In the genomic region with DNA sequence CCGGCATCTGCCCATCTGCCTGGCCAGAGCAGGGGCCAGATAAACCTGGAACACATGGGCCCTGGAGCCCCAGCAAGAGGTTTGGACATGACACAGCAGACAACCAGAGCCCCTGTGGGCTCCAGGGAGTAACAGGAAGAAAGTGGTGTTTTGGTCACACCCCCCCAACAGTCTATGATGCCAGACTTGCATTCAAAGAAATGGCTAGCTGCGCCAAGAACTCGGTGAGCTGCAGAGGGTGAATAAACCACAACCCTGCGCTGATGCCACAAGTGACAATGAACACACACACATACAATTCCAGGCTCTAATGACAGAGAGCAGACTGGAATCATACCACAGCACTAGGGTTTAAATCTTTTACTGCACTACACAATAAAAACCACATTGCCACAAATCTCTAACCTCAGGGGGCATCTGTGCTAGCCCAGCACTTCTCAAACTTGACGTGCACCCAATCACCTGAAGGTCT, we compare ENCODE assay signal across 12 cellular contexts. TPM values are rescaled to one million over a fixed set of nuclear protein-coding genes. Genes with fewer than 3 reads are reported as not detected.
DNase-seq lines count a peak whose midpoint lies in the region; ATAC-seq and TF ChIP-seq lines count a peak whose summit lies in the region.
"Had no signal": no experiment of that assay in that cellular context is flagged by ENCODE, and none has a peak within 500 bp of the region (broad histone marks: within the 10 kb centered on the region; RNA-seq: fewer than 3 reads in every experiment).

No MANE protein-coding gene starts in this region.

- peak overlapping the region; percentile 53 for H3K4me3 Mint-ChIP-seq in CD4-positive, alpha-beta T cell
- peak overlapping the region; percentile 38 to 53 for H3K4me3 Mint-ChIP-seq in activated T-cell treated with anti-CD3 and anti-CD28 coated beads, Interleukin-2, amount 50 U/mL, for 72 hours
- H3K4me3 Mint-ChIP-seq in naive thymus-derived CD4-positive, alpha-beta T cell, result peak overlapping the region in 9 of 10 donors; percentile 43 to 75 (median 62)
- H3K4me3 Mint-ChIP-seq: CD14-positive monocyte, mesothelial cell of epicardium had no signal

- 0 out of 2 replicates have a peak, but pooled peaks cover 7% of the 10 kb centered on the region for H4K20me1 ChIP-seq in SK-N-SH (ENCODE audit: insufficient read depth)

- H3K27ac ChIP-seq in CD4-positive, alpha-beta T cell (ENCODE audit: low read depth, low read length), result no peak overlapping the region
- H3K27ac ChIP-seq in SK-N-SH (ENCODE audit: low read depth in 2 of 2, low read length in 1 of 2), result no peak overlapping the region
- H3K27ac ChIP-seq in naive thymus-derived CD4-positive, alpha-beta T cell (ENCODE audit: low read depth, low read length), result no peak overlapping the region
- H3K27ac ChIP-seq: cardiac muscle cell had no signal

- no peak overlapping the region for H3K4me3 ChIP-seq in SK-N-SH (ENCODE audit: low read depth in 2 of 2, low read length in 1 of 2)
- peak overlapping the region; percentile 29 for H3K4me3 ChIP-seq in naive thymus-derived CD4-positive, alpha-beta T cell (ENCODE audit: low read length)
- H3K4me3 ChIP-seq: cardiac muscle cell had no signal

- no peak overlapping the region for H3K4me2 ChIP-seq in SK-N-SH

- intact Hi-C loops in CD4-positive, alpha-beta T cell (cut with DNase I, micrococcal nuclease), result loop anchor here in 1 of 2 experiments (1.0 to 5.0 kb wide), 4 partner anchors 27 to 50 kb away; partner anchors contain the start of gene TRERF1
- intact Hi-C loops in naive thymus-derived CD4-positive, alpha-beta T cell (cut with micrococcal nuclease), result loop anchor here (2.0 to 5.0 kb wide), 2 partner anchors 33 to 35 kb away; partner anchors contain the start of gene TRERF1 (in 2 of the 2)

- peak overlapping the region; percentile 72 for H3K27ac Mint-ChIP-seq in CD4-positive, alpha-beta T cell
- peak overlapping the region; percentile 5 for H3K27ac Mint-ChIP-seq in activated T-cell treated with anti-CD3 and anti-CD28 coated beads, Interleukin-2, amount 50 U/mL, for 72 hours
- H3K27ac Mint-ChIP-seq in naive thymus-derived CD4-positive, alpha-beta T cell, result peak overlapping the region in 6 of 9 donors; percentile 68 to 84 (median 77)
- H3K27ac Mint-ChIP-seq: mesothelial cell of epicardium had no signal

- H3K36me3 ChIP-seq in SK-N-SH (replicated peaks in 1 of 2; ENCODE audit: control insufficient read depth in 1 of 2, insufficient read depth in 2 of 2, low read length in 1 of 2), result no peaks in the 10 kb centered on the region
- no peaks in the 10 kb centered on the region for H3K36me3 ChIP-seq in naive thymus-derived CD4-positive, alpha-beta T cell (ENCODE audit: control insufficient read depth in 2 of 3, insufficient read depth in 3 of 3, low read length in 3 of 3)
- H3K36me3 ChIP-seq: cardiac muscle cell had no signal

- 90% methylated on average over 5 of the region's 5 CpGs for WGBS in SK-N-SH (ENCODE audit: low lambda C conversion rate)

- no peak overlapping the region for H3K9ac ChIP-seq in SK-N-SH

- H3F3A ChIP-seq in SK-N-SH (replicated peaks; ENCODE audit: insufficient read depth), result peaks cover 14% of the 10 kb centered on the region

- H3K9me3 Mint-ChIP-seq in CD4-positive, alpha-beta T cell, result no peaks in the 10 kb centered on the region
- no peaks in the 10 kb centered on the region for H3K9me3 Mint-ChIP-seq in activated T-cell treated with anti-CD3 and anti-CD28 coated beads, Interleukin-2, amount 50 U/mL, for 72 hours
- H3K9me3 Mint-ChIP-seq in naive thymus-derived CD4-positive, alpha-beta T cell, result no peaks in the 10 kb centered on the region

- POLR2A ChIA-PET in CD4-positive, alpha-beta T cell (lab: Charles Lee), result interaction anchor here (1.3 kb wide), 1 partner anchor 33 kb away, joined by 4 read pairs; the partner anchor contains the start of gene TRERF1
- POLR2A ChIA-PET in SK-N-SH (lab: Yijun Ruan, JAX), result no interaction called here
- POLR2A ChIA-PET in naive thymus-derived CD4-positive, alpha-beta T cell (lab: Charles Lee), result interaction anchor here (1.7 to 2.2 kb wide), 2 partner anchors 11 to 36 kb away, joined by 7 read pairs; no protein-coding TSS in a partner anchor

- H3K27me3 ChIP-seq in CD4-positive, alpha-beta T cell (ENCODE audit: control insufficient read depth, insufficient read depth, low read length), result no peaks in the 10 kb centered on the region
- no peaks in the 10 kb centered on the region for H3K27me3 ChIP-seq in SK-N-SH (ENCODE audit: insufficient read depth)
- no peaks in the 10 kb centered on the region for H3K27me3 ChIP-seq in naive thymus-derived CD4-positive, alpha-beta T cell (ENCODE audit: control insufficient read depth in 2 of 2, insufficient read depth in 2 of 2, low read length in 2 of 2)
- H3K27me3 ChIP-seq: cardiac muscle cell had no signal

- no peaks in the 10 kb centered on the region for H3K36me3 Mint-ChIP-seq in CD4-positive, alpha-beta T cell (ENCODE audit: low read depth)
- H3K36me3 Mint-ChIP-seq in activated T-cell treated with anti-CD3 and anti-CD28 coated beads, Interleukin-2, amount 50 U/mL, for 72 hours (ENCODE audit: insufficient read depth in 2 of 2), result peaks cover 3 to 5% of the 10 kb centered on the region in 2 donors
- H3K36me3 Mint-ChIP-seq in naive thymus-derived CD4-positive, alpha-beta T cell, result peaks cover 0 to 21% (median 15%) of the 10 kb centered on the region in 5 donors

- no peak for TF ChIP-seq RAD21 in SK-N-SH (IDR thresholded peaks at IDR 0.05; ENCODE audit: low read length)

- DNase-seq in CD4-positive, alpha-beta T cell, result peak in 9 of 10 experiments; percentile 12 to 44 (median 28)
- DNase-seq in SK-N-SH, result no peak
- DNase-seq in activated T-cell treated with anti-CD3 and anti-CD28 coated beads, Interleukin-2, amount 50 U/mL, for 72 hours, result peak; percentile 70 to 72
- DNase-seq in naive thymus-derived CD4-positive, alpha-beta T cell, result peak in 6 of 9 donors; percentile 16 to 40 (median 30)
- no peak for DNase-seq in DMS79 treated with DMSO at 0.1 percent for 48 hours (lab: John Stamatoyannopoulos, UW)
- no peak for DNase-seq in occipital lobe (lab: John Stamatoyannopoulos, UW)
- DNase-seq: NCI-H2227 treated with DMSO at 0.1 percent for 48 hours had no signal

- no peak for TF ChIP-seq CTCF in CD4-positive, alpha-beta T cell (IDR thresholded peaks at IDR 0.05)
- TF ChIP-seq CTCF in SK-N-SH (IDR thresholded peaks at IDR 0.05), result no peak

- H3K9me2 ChIP-seq in SK-N-SH, result no peaks in the 10 kb centered on the region

- CTCF ChIA-PET in CD4-positive, alpha-beta T cell (lab: Charles Lee), result no interaction called here
- CTCF ChIA-PET in SK-N-SH (lab: Yijun Ruan, JAX), result no interaction called here
- CTCF ChIA-PET in naive thymus-derived CD4-positive, alpha-beta T cell (lab: Charles Lee), result no interaction called here

- H3K4me1 Mint-ChIP-seq in CD4-positive, alpha-beta T cell (ENCODE audit: low read depth), result peaks cover 70% of the 10 kb centered on the region
- H3K4me1 Mint-ChIP-seq in activated T-cell treated with anti-CD3 and anti-CD28 coated beads, Interleukin-2, amount 50 U/mL, for 72 hours (ENCODE audit: low read depth), result peaks cover 57% of the 10 kb centered on the region
- H3K4me1 Mint-ChIP-seq in naive thymus-derived CD4-positive, alpha-beta T cell, result peaks cover 43 to 91% (median 75%) of the 10 kb centered on the region in 7 donors

- peak; percentile 89 for ATAC-seq in CD4-positive, alpha-beta T cell (ENCODE audit: poor library complexity)
- peak; percentile 90 to 92 for ATAC-seq in activated T-cell treated with anti-CD3 and anti-CD28 coated beads, Interleukin-2, amount 50 U/mL, for 72 hours (replicated peaks in 1 of 2)
- ATAC-seq in naive thymus-derived CD4-positive, alpha-beta T cell, result peak; percentile 86
- ATAC-seq in HG03025 (IDR thresholded peaks at IDR 0.05; ENCODE audit: low FRiP score, unreplicated experiment) (no peak), HG02763 (IDR thresholded peaks at IDR 0.05; ENCODE audit: unreplicated experiment) (no peak)

- no peaks in the 10 kb centered on the region for H3K27me3 Mint-ChIP-seq in CD4-positive, alpha-beta T cell
- no peaks in the 10 kb centered on the region for H3K27me3 Mint-ChIP-seq in activated T-cell treated with anti-CD3 and anti-CD28 coated beads, Interleukin-2, amount 50 U/mL, for 72 hours (ENCODE audit: low read depth)
- H3K27me3 Mint-ChIP-seq in naive thymus-derived CD4-positive, alpha-beta T cell, result no peaks in the 10 kb centered on the region

- no peak for TF ChIP-seq EP300 in SK-N-SH (IDR thresholded peaks at IDR 0.05; ENCODE audit: borderline replicate concordance in 1 of 2, low read depth in 1 of 2, low read length in 1 of 2)

- peaks cover 25% of the 10 kb centered on the region for H3K79me2 ChIP-seq in SK-N-SH (ENCODE audit: insufficient read depth)

- H3K4me1 ChIP-seq in SK-N-SH (ENCODE audit: control insufficient read depth in 1 of 2, insufficient read depth in 2 of 2, low read depth in 1 of 2, low read length in 1 of 2), result peaks cover 0 to 12% of the 10 kb centered on the region in 2 experiments; a peak in 2 of 4 replicates
- peaks cover 26 to 29% of the 10 kb centered on the region in 2 donors for H3K4me1 ChIP-seq in naive thymus-derived CD4-positive, alpha-beta T cell (ENCODE audit: control insufficient read depth in 2 of 2, insufficient read depth in 2 of 2, low read length in 2 of 2)

- no peak overlapping the region for H2AFZ ChIP-seq in SK-N-SH (ENCODE audit: low read depth)

- H3K9me3 ChIP-seq in CD4-positive, alpha-beta T cell (ENCODE audit: control insufficient read depth, low read length), result no peaks in the 10 kb centered on the region
- no peaks in the 10 kb centered on the region for H3K9me3 ChIP-seq in SK-N-SH
- H3K9me3 ChIP-seq in naive thymus-derived CD4-positive, alpha-beta T cell (ENCODE audit: control insufficient read depth in 2 of 3, low read length in 3 of 3), result no peaks in the 10 kb centered on the region

TF ChIP-seq in SK-N-SH, 30 proteins besides CTCF, POLR2A, EP300 and RAD21:
- TF ChIP-seq MXI1 (IDR thresholded peaks at IDR 0.05; ENCODE audit: low read depth, low read length) (0 out of 2 replicates have a peak, but pooled peaks have one; percentile 19), SMC3 (IDR thresholded peaks at IDR 0.05; ENCODE audit: low read depth, low read length) (no peak)

RNA-seq across cellular contexts. Expression of gene TRERF1, which starts 34.0 kb away (rescaled TPM):
- 10 to 100 TPM; 31.0 to 31.7 TPM for total RNA-seq in CD4-positive, alpha-beta T cell
- 3.2 and 3.6 TPM in 2 replicates for polyA plus RNA-seq in SK-N-SH (2012; rRNA removed)
- 2.3 and 2.9 TPM in 2 replicates for polyA plus RNA-seq in SK-N-SH (2012; cell fraction: cytosol; rRNA removed)
- polyA plus RNA-seq in SK-N-SH (2012; cell fraction: nucleus; rRNA removed), result 9.6 and 12.0 TPM in 2 replicates
- total RNA-seq in activated T-cell treated with anti-CD3 and anti-CD28 coated beads, Interleukin-2, amount 50 U/mL, for 72 hours, result 10 to 100 TPM; 37.2 to 43.0 TPM
- total RNA-seq in naive thymus-derived CD4-positive, alpha-beta T cell, result 10 to 100 TPM; 20.7 to 32.4 (median 27.1) TPM
- polyA plus RNA-seq in naive thymus-derived CD4-positive, alpha-beta T cell, result 1 to 10 TPM; 4.8 to 7.5 TPM
- 3.7 TPM for total RNA-seq in occipital lobe

Comparison
In these comparisons a context has a peak if more than half of its experiments do, and no peak if none do; other contexts are left out.
1. ATAC-seq: peak in CD4-positive, alpha-beta T cell (single experiment), activated T-cell treated with anti-CD3 and anti-CD28 coated beads, Interleukin-2, amount 50 U/mL, for 72 hours (2 of 2) and naive thymus-derived CD4-positive, alpha-beta T cell (single experiment); none in HG03025 (single experiment) and HG02763 (single experiment).
2. DNase-seq: peak in CD4-positive, alpha-beta T cell (9 of 10), activated T-cell treated with anti-CD3 and anti-CD28 coated beads, Interleukin-2, amount 50 U/mL, for 72 hours (2 of 2) and naive thymus-derived CD4-positive, alpha-beta T cell (6 of 9); none in SK-N-SH (single experiment), DMS79 treated with DMSO at 0.1 percent for 48 hours (single experiment) and occipital lobe (single experiment).
3. H3K27ac Mint-ChIP-seq: peak in every context shown above with its lines; median percentile 77 in naive thymus-derived CD4-positive, alpha-beta T cell; 72 in CD4-positive, alpha-beta T cell; 5 in activated T-cell treated with anti-CD3 and anti-CD28 coated beads, Interleukin-2, amount 50 U/mL, for 72 hours.
4. Peak in every context shown above with its lines, with median percentiles within 50 percentile points of each other: H3K4me3 Mint-ChIP-seq.